ENCODE assay signal across 8 cellular contexts in the genomic region with DNA sequence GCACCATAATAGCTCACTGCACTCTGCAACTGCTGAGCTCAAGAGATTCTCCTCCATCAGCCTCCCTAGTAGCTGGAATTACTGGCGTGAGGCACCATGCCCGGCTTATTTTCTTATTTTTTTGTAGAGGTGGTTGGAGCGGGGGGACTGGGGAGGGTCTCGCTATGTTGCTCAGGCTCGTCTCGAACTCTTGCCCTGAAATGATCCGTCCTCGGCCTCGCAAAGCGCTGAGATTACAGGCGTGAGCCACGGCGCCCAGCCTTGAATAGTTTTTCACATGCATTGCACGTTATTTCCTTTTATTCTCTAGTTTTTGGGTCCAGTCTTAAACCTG. TPM values are rescaled to one million over a fixed set of nuclear protein-coding genes. Genes with fewer than 3 reads are reported as not detected.
DNase-seq lines count a peak whose midpoint lies in the region; ATAC-seq and TF ChIP-seq lines count a peak whose summit lies in the region.

No MANE protein-coding gene starts in this region.

- H3K36me3 Mint-ChIP-seq in mesothelial cell of epicardium = peaks cover 10% of the 10 kb centered on the region

- intact Hi-C loops in heart left ventricle (cut with DNase I) (loop anchor here in 1 of 10 donors (10.0 kb wide), 1 partner anchor 197 kb away; no protein-coding TSS in a partner anchor), cardiac septum (cut with DNase I) (no loop called here), breast epithelium (cut with DNase I; ENCODE audit: low total_unique reads) (loop anchor here (10.0 kb wide), 1 partner anchor 63 kb away; the partner anchor contains the start of genes COPS6 and ZNF3)

- peaks cover 19% of the 10 kb centered on the region for H3K4me1 Mint-ChIP-seq in mesothelial cell of epicardium

- no peak for TF ChIP-seq POLR2A in heart left ventricle (IDR thresholded peaks at IDR 0.05)
- no peak for TF ChIP-seq POLR2A in breast epithelium (IDR thresholded peaks at IDR 0.05)

- H3K4me3 ChIP-seq in heart left ventricle = peak overlapping the region; percentile 16 to 97 (median 76)
- H3K4me3 ChIP-seq in breast epithelium = peak overlapping the region; percentile 86 to 94 (median 86)

- peak overlapping the region; percentile 96 for H3K27ac Mint-ChIP-seq in mesothelial cell of epicardium

- peak overlapping the region in 11 of 12 donors; percentile 26 to 89 (median 83) for H3K27ac ChIP-seq in heart left ventricle
- peak overlapping the region; percentile 78 to 91 for H3K27ac ChIP-seq in breast epithelium

- H3K4me1 ChIP-seq in heart left ventricle (peaks cover 0 to 46% (median 12%) of the 10 kb centered on the region in 12 donors), breast epithelium (peaks cover 5 to 7% of the 10 kb centered on the region in 2 donors)

- ATAC-seq in heart left ventricle = peak in 1 of 4 donors; percentile 1
- ATAC-seq in HG03159 (IDR thresholded peaks at IDR 0.05; ENCODE audit: unreplicated experiment) = no peak

- DNase-seq in heart left ventricle (no peak), cardiac septum (ENCODE audit: low spot score) (no peak), breast epithelium (ENCODE audit: low spot score in 2 of 2) (no peak), mesothelial cell of epicardium (ENCODE audit: low spot score in 2 of 2, unreplicated experiment in 2 of 2) (no peak), NCI-H69 (lab: John Stamatoyannopoulos, UW) (no peak), SW480 (ENCODE audit: low spot score) (no peak), NCI-H446 treated with DMSO at 0.1 percent for 48 hours (lab: John Stamatoyannopoulos, UW) (no peak)

- H3K9me3 Mint-ChIP-seq in mesothelial cell of epicardium = no peaks in the 10 kb centered on the region

- WGBS in heart left ventricle, 4 donors = 16 to 28% (median 20%) methylated on average over 14 of the region's 14 CpGs

- peak overlapping the region; percentile 99 for H3K4me3 Mint-ChIP-seq in mesothelial cell of epicardium

- H3K27me3 ChIP-seq in heart left ventricle (no peaks in the 10 kb centered on the region), breast epithelium (no peaks in the 10 kb centered on the region)

- H3K27me3 Mint-ChIP-seq in mesothelial cell of epicardium (ENCODE audit: low read depth) = no peaks in the 10 kb centered on the region

- TF ChIP-seq CTCF in heart left ventricle (IDR thresholded peaks at IDR 0.05) = no peak
- no peak for TF ChIP-seq CTCF in breast epithelium (IDR thresholded peaks at IDR 0.05)
- no peak for TF ChIP-seq CTCF in mesothelial cell of epicardium (IDR thresholded peaks at IDR 0.05; ENCODE audit: unreplicated experiment)

- H3K9me3 ChIP-seq in heart left ventricle (no peaks in the 10 kb centered on the region), breast epithelium (no peaks in the 10 kb centered on the region)

- H3K36me3 ChIP-seq in heart left ventricle (peaks cover 0 to 25% (median 3%) of the 10 kb centered on the region in 9 donors), breast epithelium (no peaks in the 10 kb centered on the region)

RNA-seq across cellular contexts. Expression of gene LAMTOR4, which starts 0.5 kb away (rescaled TPM):
- total RNA-seq in heart left ventricle = 100 to 1,000 TPM in 3 of 9 donors, 10 to 100 TPM in 6; 64.6 to 160 (median 91.7) TPM
- 100 to 1,000 TPM; 155 to 158 TPM for polyA plus RNA-seq in heart left ventricle
- total RNA-seq in cardiac septum = 89.1 TPM
- total RNA-seq in breast epithelium = 100 to 1,000 TPM; 154 to 285 (median 207) TPM
- total RNA-seq in mesothelial cell of epicardium = 97.2 to 109 TPM (median 105 TPM) in 3 replicates

RNA-seq across cellular contexts. Expression of gene TRAPPC14, which starts 10.3 kb away (rescaled TPM):
- total RNA-seq in heart left ventricle (10 to 100 TPM in 2 of 9 donors, 1 to 10 TPM in 7; 4.0 to 14.9 (median 7.4) TPM), cardiac septum (11.4 TPM), breast epithelium (10 to 100 TPM in 2 of 3 donors, 1 to 10 TPM in 1; 3.4 to 16.1 (median 12.6) TPM), mesothelial cell of epicardium (22.0 to 23.6 TPM (median 23.3 TPM) in 3 replicates)
- polyA plus RNA-seq in heart left ventricle = 1 to 10 TPM; 6.2 to 9.2 TPM

RNA-seq across cellular contexts. Expression of gene GAL3ST4, which starts 20.2 kb away (rescaled TPM):
- total RNA-seq in heart left ventricle (1 to 10 TPM in 7 of 9 donors, under 1 TPM in 2; 0.67 to 9.0 (median 1.6) TPM), cardiac septum (1.5 TPM), breast epithelium (1 to 10 TPM in 2 of 3 donors, under 1 TPM in 1; 0.98 to 2.5 (median 1.9) TPM), mesothelial cell of epicardium (9.4 to 10.1 TPM (median 9.4 TPM) in 3 replicates)
- 1 to 10 TPM in 1 of 2 donors, under 1 TPM in 1; 0.80 to 1.3 TPM for polyA plus RNA-seq in heart left ventricle

RNA-seq across cellular contexts. Expression of gene MBLAC1, which starts 21.4 kb away (rescaled TPM):
- total RNA-seq in heart left ventricle (1 to 10 TPM; 1.3 to 2.7 (median 2.0) TPM), cardiac septum (1.5 TPM), breast epithelium (1 to 10 TPM; 2.7 to 6.9 (median 4.5) TPM), mesothelial cell of epicardium (2.9 to 3.5 TPM (median 2.9 TPM) in 3 replicates)
- 1 to 10 TPM; 1.4 to 3.2 TPM for polyA plus RNA-seq in heart left ventricle

RNA-seq across cellular contexts. Expression of gene CNPY4, which starts 28.8 kb away (rescaled TPM):
- total RNA-seq in heart left ventricle (1 to 10 TPM; 5.9 to 9.5 (median 8.3) TPM), cardiac septum (9.7 TPM), breast epithelium (10 to 100 TPM in 2 of 3 donors, 1 to 10 TPM in 1; 7.2 to 11.8 (median 11.3) TPM), mesothelial cell of epicardium (26.1 to 27.9 TPM (median 27.4 TPM) in 3 replicates)
- 10 to 100 TPM in 1 of 2 donors, 1 to 10 TPM in 1; 9.1 to 10.8 TPM for polyA plus RNA-seq in heart left ventricle
